13 cellular contexts compared by ENCODE assay signal in genomic region chr14:32193532-32193931, GRCh38. TPM values are rescaled to one million over a fixed set of nuclear protein-coding genes. Genes with fewer than 3 reads are reported as not detected.
A peak's percentile ranks its signal among the peaks of the same experiment; 100 is the strongest.
DNase-seq lines count a peak whose midpoint lies in the region; ATAC-seq and TF ChIP-seq lines count a peak whose summit lies in the region.
"Had no signal": no experiment of that assay in that cellular context is flagged by ENCODE, and none has a peak within 500 bp of the region (broad histone marks: within the 10 kb centered on the region; RNA-seq: fewer than 3 reads in every experiment).

No MANE protein-coding gene starts in this region.

- H3K4me3 ChIP-seq in foreskin fibroblast (ENCODE audit: low read depth in 1 of 2, low read length in 2 of 2), result no peak overlapping the region
- H3K4me3 ChIP-seq: A549 had no signal

- ATAC-seq in activated CD4-positive, CD25-positive, alpha-beta regulatory T cell treated with anti-CD3 and anti-CD28 coated beads, Interleukin-2, amount 50 U/mL, for 24 hours, result peak; percentile 67 to 70
- peak; percentile 77 to 88 for ATAC-seq in activated T-cell treated with anti-CD3 and anti-CD28 coated beads, Interleukin-2, amount 50 U/mL, for 4 hours
- ATAC-seq in activated naive CD8-positive, alpha-beta T cell treated with anti-CD3 and anti-CD28 coated beads, Interleukin-2, amount 50 U/mL, for 24 hours, result no peak
- ATAC-seq: A549 had no signal

- no peaks in the 10 kb centered on the region for H3K4me1 Mint-ChIP-seq in activated T-cell treated with anti-CD3 and anti-CD28 coated beads, Interleukin-2, amount 50 U/mL, for 4 hours (ENCODE audit: low read depth)
- peaks cover 3% of the 10 kb centered on the region for H3K4me1 Mint-ChIP-seq in activated naive CD8-positive, alpha-beta T cell (ENCODE audit: low read depth)
- H3K4me1 Mint-ChIP-seq in activated naive CD8-positive, alpha-beta T cell treated with anti-CD3 and anti-CD28 coated beads, Interleukin-2, amount 50 U/mL, for 24 hours, result peaks cover 11% of the 10 kb centered on the region

- H3K9me3 Mint-ChIP-seq in activated T-cell treated with anti-CD3 and anti-CD28 coated beads, Interleukin-2, amount 50 U/mL, for 4 hours, result no peaks in the 10 kb centered on the region
- no peaks in the 10 kb centered on the region for H3K9me3 Mint-ChIP-seq in activated naive CD8-positive, alpha-beta T cell (ENCODE audit: low read depth)
- no peaks in the 10 kb centered on the region for H3K9me3 Mint-ChIP-seq in activated naive CD8-positive, alpha-beta T cell treated with anti-CD3 and anti-CD28 coated beads, Interleukin-2, amount 50 U/mL, for 24 hours
- H3K9me3 Mint-ChIP-seq: CD4-positive, alpha-beta T cell; H9 had no signal

- H3K4me3 Mint-ChIP-seq in activated T-cell treated with anti-CD3 and anti-CD28 coated beads, Interleukin-2, amount 50 U/mL, for 4 hours, result no peak overlapping the region
- H3K4me3 Mint-ChIP-seq in activated naive CD8-positive, alpha-beta T cell, result no peak overlapping the region
- no peak overlapping the region for H3K4me3 Mint-ChIP-seq in activated naive CD8-positive, alpha-beta T cell treated with anti-CD3 and anti-CD28 coated beads, Interleukin-2, amount 50 U/mL, for 24 hours
- H3K4me3 Mint-ChIP-seq: CD4-positive, alpha-beta T cell; H9 had no signal

- H3K36me3 Mint-ChIP-seq in activated T-cell treated with anti-CD3 and anti-CD28 coated beads, Interleukin-2, amount 50 U/mL, for 4 hours (ENCODE audit: insufficient read depth), result no peaks in the 10 kb centered on the region
- H3K36me3 Mint-ChIP-seq in activated naive CD8-positive, alpha-beta T cell, result no peaks in the 10 kb centered on the region
- no peaks in the 10 kb centered on the region for H3K36me3 Mint-ChIP-seq in activated naive CD8-positive, alpha-beta T cell treated with anti-CD3 and anti-CD28 coated beads, Interleukin-2, amount 50 U/mL, for 24 hours (ENCODE audit: low read depth)

- peak overlapping the region; percentile 4 for H3K27ac Mint-ChIP-seq in activated naive CD8-positive, alpha-beta T cell
- no peak overlapping the region for H3K27ac Mint-ChIP-seq in activated naive CD8-positive, alpha-beta T cell treated with anti-CD3 and anti-CD28 coated beads, Interleukin-2, amount 50 U/mL, for 24 hours
- H3K27ac Mint-ChIP-seq: CD4-positive, alpha-beta T cell; H9 had no signal

- TF ChIP-seq CTCF in foreskin fibroblast (IDR thresholded peaks at IDR 0.05; ENCODE audit: low read depth, low read length), result no peak

- H3K27me3 Mint-ChIP-seq in activated T-cell treated with anti-CD3 and anti-CD28 coated beads, Interleukin-2, amount 50 U/mL, for 4 hours (ENCODE audit: low read depth), result peaks cover 9% of the 10 kb centered on the region
- H3K27me3 Mint-ChIP-seq in activated naive CD8-positive, alpha-beta T cell, result peaks cover 7% of the 10 kb centered on the region
- H3K27me3 Mint-ChIP-seq in activated naive CD8-positive, alpha-beta T cell treated with anti-CD3 and anti-CD28 coated beads, Interleukin-2, amount 50 U/mL, for 24 hours, result peaks cover 2% of the 10 kb centered on the region
- H3K27me3 Mint-ChIP-seq: CD4-positive, alpha-beta T cell had no signal

- DNase-seq in activated CD4-positive, CD25-positive, alpha-beta regulatory T cell treated with anti-CD3 and anti-CD28 coated beads, Interleukin-2, amount 50 U/mL, for 72 hours, result no peak
- no peak for DNase-seq in activated T-cell treated with anti-CD3 and anti-CD28 coated beads, Interleukin-2, amount 50 U/mL, for 4 hours
- no peak for DNase-seq in activated T-cell treated with anti-CD3 and anti-CD28 coated beads, Interleukin-2, amount 50 U/mL, for 48 hours
- DNase-seq in activated naive CD8-positive, alpha-beta T cell treated with anti-CD3 and anti-CD28 coated beads, Interleukin-2, amount 50 U/mL, for 24 hours, result no peak
- no peak for DNase-seq in foreskin fibroblast
- DNase-seq: AML-193; Caco-2; CD4-positive, alpha-beta T cell; H9 had no signal

RNA-seq across cellular contexts. Expression of gene RNU6-7, which starts 8.3 kb away (rescaled TPM):
- not detected for total RNA-seq in activated T-cell treated with anti-CD3 and anti-CD28 coated beads, Interleukin-2, amount 50 U/mL, for 4 hours
- total RNA-seq: Caco-2; CD4-positive, alpha-beta T cell; H1; H9 had no signal

RNA-seq across cellular contexts. Expression of gene RNU6-8, which starts 9.5 kb away (rescaled TPM):
- total RNA-seq in activated T-cell treated with anti-CD3 and anti-CD28 coated beads, Interleukin-2, amount 50 U/mL, for 4 hours, result not detected
- total RNA-seq: Caco-2; CD4-positive, alpha-beta T cell; H1; H9 had no signal
